ENCODE assay signal across 6 cellular contexts in the genomic region with DNA sequence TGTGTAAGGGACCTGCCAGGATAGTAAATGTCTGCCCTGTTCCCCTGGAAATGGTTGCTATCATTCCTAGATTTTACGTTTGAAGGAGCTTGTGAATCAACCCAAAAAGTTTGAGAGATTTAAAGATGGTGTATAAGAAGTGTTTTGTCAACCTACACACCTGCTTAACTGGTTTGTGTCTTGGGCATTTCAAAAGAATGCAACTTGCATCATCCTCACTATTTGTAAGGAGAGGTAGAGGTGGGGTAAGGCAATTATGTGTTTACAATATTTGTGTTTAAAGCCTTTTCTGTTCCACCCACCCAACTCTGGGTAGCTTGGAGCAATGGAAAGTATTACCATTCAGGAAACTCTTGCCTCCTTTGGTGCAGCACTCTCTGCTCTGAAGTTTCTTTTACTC.
"Had no signal": no experiment of that assay in that cellular context is flagged by ENCODE, and none has a peak within 500 bp of the region (broad histone marks: within the 10 kb centered on the region; RNA-seq: fewer than 3 reads in every experiment).

No MANE protein-coding gene starts in this region.

- H2AFZ ChIP-seq: GM23338 had no signal

- H3K27ac ChIP-seq: HL-60 had no signal

- H3K36me3 ChIP-seq: HAP-1 had no signal

- H3K9me3 ChIP-seq: HAP-1 had no signal

- H3K4me3 ChIP-seq: GM23338, HAP-1 had no signal

- DNase-seq: H7, HFFc6 had no signal

- H3K4me2 ChIP-seq: GM23338 had no signal

- FAIRE-seq: HepG2 had no signal

- H3K4me1 ChIP-seq: HAP-1 had no signal
